9 cellular contexts compared by ENCODE assay signal in genomic region chr19:12090807-12091206, GRCh38. TPM values are rescaled to one million over a fixed set of nuclear protein-coding genes. Genes with fewer than 3 reads are reported as not detected.
DNase-seq lines count a peak whose midpoint lies in the region; ATAC-seq and TF ChIP-seq lines count a peak whose summit lies in the region.
"Had no signal": no experiment of that assay in that cellular context is flagged by ENCODE, and none has a peak within 500 bp of the region (broad histone marks: within the 10 kb centered on the region; RNA-seq: fewer than 3 reads in every experiment).

No MANE protein-coding gene starts in this region.

- H3K27me3 Mint-ChIP-seq in neural progenitor cell (ENCODE audit: insufficient read depth, low read depth), result no peaks in the 10 kb centered on the region

- no peak overlapping the region for H3K9ac ChIP-seq in NT2/D1 (ENCODE audit: insufficient read length, low read depth)
- H3K9ac ChIP-seq in neural progenitor cell, result no peak overlapping the region

- H3K4me3 Mint-ChIP-seq in neural progenitor cell, result peak overlapping the region; percentile 57

- no peaks in the 10 kb centered on the region for H3K4me1 ChIP-seq in NT2/D1 (ENCODE audit: insufficient read depth, insufficient read length)
- H3K4me1 ChIP-seq in neural progenitor cell, result no peaks in the 10 kb centered on the region

- H3K4me3 ChIP-seq in NT2/D1 (ENCODE audit: insufficient read length, low read depth), result no peak overlapping the region
- no peak overlapping the region for H3K4me3 ChIP-seq in neural progenitor cell

- H3K4me2 ChIP-seq in neural progenitor cell, result no peak overlapping the region

- TF ChIP-seq CTCF in neural progenitor cell (IDR thresholded peaks at IDR 0.05), result peak; percentile 77

- no peaks in the 10 kb centered on the region for H3K27me3 ChIP-seq in NT2/D1 (ENCODE audit: insufficient read depth, insufficient read length)
- H3K27me3 ChIP-seq in neural progenitor cell, result no peaks in the 10 kb centered on the region

- no peaks in the 10 kb centered on the region for H4K20me1 ChIP-seq in neural progenitor cell (ENCODE audit: low read depth)

- no peak overlapping the region for H3K27ac Mint-ChIP-seq in neural progenitor cell

- H2AFZ ChIP-seq in neural progenitor cell (replicated peaks), result no peak overlapping the region

- H3K79me2 ChIP-seq in neural progenitor cell (ENCODE audit: low read depth), result peaks cover 33% of the 10 kb centered on the region

- peaks cover 21% of the 10 kb centered on the region for H3F3A ChIP-seq in neural progenitor cell (ENCODE audit: low read depth)

- no peak for ATAC-seq in GM21737 (IDR thresholded peaks at IDR 0.05; ENCODE audit: unreplicated experiment)

- H3K9me3 ChIP-seq in NT2/D1 (ENCODE audit: insufficient read depth, low read length), result peaks cover 6% of the 10 kb centered on the region; the same call in 1 of the 2 replicates
- peaks cover 4% of the 10 kb centered on the region for H3K9me3 ChIP-seq in neural progenitor cell (ENCODE audit: low read depth)

- H3K36me3 Mint-ChIP-seq in neural progenitor cell, result peaks cover 13% of the 10 kb centered on the region

- no peaks in the 10 kb centered on the region for H3K4me1 Mint-ChIP-seq in neural progenitor cell

- no peak overlapping the region for H3K27ac ChIP-seq in neural progenitor cell
- H3K27ac ChIP-seq: epithelial cell of prostate had no signal

- H3K36me3 ChIP-seq in NT2/D1 (ENCODE audit: insufficient read depth, insufficient read length, low read length) (peaks cover 17% of the 10 kb centered on the region), neural progenitor cell (peaks cover 14% of the 10 kb centered on the region)

- H3K9me3 Mint-ChIP-seq in neural progenitor cell, result peaks cover 57% of the 10 kb centered on the region

- DNase-seq in DMS 273 (lab: John Stamatoyannopoulos, UW; ENCODE audit: unreplicated experiment) (peak; percentile 68), DMS 273 treated with DMSO at 0.1 percent for 48 hours (lab: John Stamatoyannopoulos, UW) (no peak), NT2/D1 (ENCODE audit: low read depth, low spot score) (peak; percentile 48), fibroblast of peridontal ligament (ENCODE audit: extremely low read depth) (peak; percentile 74), neural progenitor cell (ENCODE audit: low spot score) (peak; percentile 77), stromal cell of bone marrow (ENCODE audit: low read depth) (peak; percentile 54)
- peak; percentile 58 for DNase-seq in activated T-cell treated with anti-CD3 and anti-CD28 coated beads, Interleukin-2, amount 50 U/mL, for 1 hour

RNA-seq across cellular contexts. Expression of gene ZNF844, which starts 26.3 kb away (rescaled TPM):
- total RNA-seq in neural progenitor cell (ENCODE audit: low replicate concordance), result 16.3 and 16.5 TPM in 2 replicates

RNA-seq across cellular contexts. Expression of gene ZNF878, which starts 38.0 kb away (rescaled TPM):
- total RNA-seq in neural progenitor cell (ENCODE audit: low replicate concordance), result 2.6 and 3.0 TPM in 2 replicates

RNA-seq across cellular contexts. Expression of gene ZNF20, which starts 49.3 kb away (rescaled TPM):
- 27.9 and 29.4 TPM in 2 replicates for total RNA-seq in neural progenitor cell (ENCODE audit: low replicate concordance)

RNA-seq across cellular contexts. Expression of gene ZNF433, which starts 55.3 kb away (rescaled TPM):
- 8.2 and 8.3 TPM in 2 replicates for total RNA-seq in neural progenitor cell (ENCODE audit: low replicate concordance)
